Comparison of ENCODE assay signal across 10 cellular contexts in the genomic region with DNA sequence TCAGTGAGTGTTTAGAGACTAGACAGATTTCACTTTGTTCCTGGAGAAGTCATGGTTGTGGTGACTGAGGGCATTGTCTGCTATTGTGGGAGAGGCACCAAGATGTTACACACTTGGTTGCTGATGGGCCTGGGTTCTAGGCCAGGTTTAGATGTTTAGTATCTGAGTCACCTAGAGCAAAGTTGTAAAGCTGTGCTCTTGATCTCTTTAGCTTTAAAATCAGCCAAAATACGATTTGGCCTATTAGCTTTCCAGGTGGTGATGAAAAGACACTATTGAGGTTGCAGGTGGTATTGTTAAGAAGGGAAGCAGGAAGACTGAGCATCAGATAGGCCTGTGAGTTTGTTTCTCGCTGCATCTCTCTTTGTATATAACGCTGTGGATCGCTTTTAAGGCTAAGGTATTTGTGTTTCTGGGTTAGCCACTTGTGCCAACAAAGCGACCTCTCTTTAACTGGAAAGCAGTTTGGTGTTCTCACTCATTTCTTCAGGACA. TPM values are rescaled to one million over a fixed set of nuclear protein-coding genes. Genes with fewer than 3 reads are reported as not detected.
DNase-seq lines count a peak whose midpoint lies in the region; ATAC-seq and TF ChIP-seq lines count a peak whose summit lies in the region.
"Had no signal": no experiment of that assay in that cellular context is flagged by ENCODE, and none has a peak within 500 bp of the region (broad histone marks: within the 10 kb centered on the region; RNA-seq: fewer than 3 reads in every experiment).

No MANE protein-coding gene starts in this region.

- H3K9ac ChIP-seq in mammary epithelial cell (ENCODE audit: insufficient read depth, low read length), result no peak overlapping the region
- no peak overlapping the region for H3K9ac ChIP-seq in neural progenitor cell

- 60% methylated on average over 5 of the region's 5 CpGs for WGBS in mammary epithelial cell (ENCODE audit: low coverage, missing lambda C conversion rate)
- WGBS in urinary bladder, result 77% methylated on average over 5 of the region's 5 CpGs

- intact Hi-C loops in mammary epithelial cell (cut with micrococcal nuclease), result no loop called here
- intact Hi-C loops in natural killer cell (cut with micrococcal nuclease), result no loop called here

- no peaks in the 10 kb centered on the region for H4K20me1 ChIP-seq in mammary epithelial cell (ENCODE audit: insufficient read depth, low read length)
- peaks cover 34% of the 10 kb centered on the region for H4K20me1 ChIP-seq in neural progenitor cell (ENCODE audit: low read depth)

- H2AFZ ChIP-seq in mammary epithelial cell (ENCODE audit: low read depth, low read length) (no peak overlapping the region), neural progenitor cell (replicated peaks) (no peak overlapping the region)

- H3K27me3 ChIP-seq in mammary epithelial cell (ENCODE audit: insufficient read depth, low read length) (no peaks in the 10 kb centered on the region), neural progenitor cell (no peaks in the 10 kb centered on the region)

- H3F3A ChIP-seq in neural progenitor cell (ENCODE audit: low read depth), result peaks cover 13% of the 10 kb centered on the region

- peaks cover 9% of the 10 kb centered on the region for H3K9me3 Mint-ChIP-seq in neural progenitor cell
- peaks cover 2% of the 10 kb centered on the region in 2 donors for H3K9me3 Mint-ChIP-seq in natural killer cell
- H3K9me3 Mint-ChIP-seq: central memory CD8-positive, alpha-beta T cell had no signal

- DNase-seq in DMS79 (lab: John Stamatoyannopoulos, UW) (peak; percentile 3), DMS79 treated with DMSO at 0.1 percent for 48 hours (lab: John Stamatoyannopoulos, UW) (no peak), mammary epithelial cell (peak; percentile 76), medulla oblongata (ENCODE audit: extremely low spot score) (peak; percentile 38), neural progenitor cell (ENCODE audit: low spot score) (no peak), natural killer cell (no peak)
- DNase-seq in stimulated activated CD4-positive, alpha-beta T cell treated with anti-CD3 and anti-CD28 coated beads, Interleukin-12 subunit alpha, Interleukin-12 subunit beta, amount 100 ng/mL, for 4 hours, result no peak

- no peak for ATAC-seq in natural killer cell

- H3K27me3 Mint-ChIP-seq in neural progenitor cell (ENCODE audit: insufficient read depth, low read depth), result no peaks in the 10 kb centered on the region
- H3K27me3 Mint-ChIP-seq in natural killer cell (ENCODE audit: low read depth in 2 of 2), result no peaks in the 10 kb centered on the region
- H3K27me3 Mint-ChIP-seq: central memory CD8-positive, alpha-beta T cell had no signal

- H3K79me2 ChIP-seq in mammary epithelial cell (ENCODE audit: insufficient read depth, low read length) (peaks cover 93% of the 10 kb centered on the region), neural progenitor cell (ENCODE audit: low read depth) (peaks cover 22% of the 10 kb centered on the region)

- BruUV-seq in mammary epithelial cell (replicated peaks; lab: Mats Ljungman, UMichigan), result no TSS peak

- dilution Hi-C loops in mammary epithelial cell (cut with HindIII; ENCODE audit: low sequenced_read_pairs), result no loop called here

- in situ Hi-C loops in mammary epithelial cell (cut with MboI; ENCODE audit: low sequenced_read_pairs in 2 of 2), result no loop called here

- H3K4me3 Mint-ChIP-seq in neural progenitor cell (no peak overlapping the region), natural killer cell (no peak overlapping the region)
- H3K4me3 Mint-ChIP-seq: central memory CD8-positive, alpha-beta T cell had no signal

- H3K4me3 ChIP-seq in mammary epithelial cell (replicated peaks in 1 of 3; ENCODE audit: insufficient read depth in 1 of 3, low read depth in 2 of 3, low read length in 3 of 3) (no peak overlapping the region), urinary bladder (ENCODE audit: low read depth, low read length) (no peak overlapping the region), neural progenitor cell (no peak overlapping the region)

- H3K4me2 ChIP-seq in mammary epithelial cell (ENCODE audit: insufficient read depth, low read depth, low read length) (peak overlapping the region; percentile 37), neural progenitor cell (no peak overlapping the region)

- peaks cover 19% of the 10 kb centered on the region for H3K4me1 ChIP-seq in mammary epithelial cell (ENCODE audit: insufficient read depth, low read length)
- peaks cover 3% of the 10 kb centered on the region for H3K4me1 ChIP-seq in urinary bladder (ENCODE audit: insufficient read depth)
- peaks cover 29% of the 10 kb centered on the region for H3K4me1 ChIP-seq in neural progenitor cell

- H3K36me3 Mint-ChIP-seq in neural progenitor cell, result peaks cover 4% of the 10 kb centered on the region
- H3K36me3 Mint-ChIP-seq in natural killer cell, result peaks cover 7% of the 10 kb centered on the region

- H3K36me3 ChIP-seq in mammary epithelial cell (ENCODE audit: insufficient read depth, low read length) (no peaks in the 10 kb centered on the region), urinary bladder (ENCODE audit: insufficient read depth) (no peaks in the 10 kb centered on the region), neural progenitor cell (no peaks in the 10 kb centered on the region)

- peaks cover 28% of the 10 kb centered on the region for H3K4me1 Mint-ChIP-seq in neural progenitor cell
- peaks cover 65 to 80% of the 10 kb centered on the region in 2 donors for H3K4me1 Mint-ChIP-seq in natural killer cell

- no peak overlapping the region for H3K27ac Mint-ChIP-seq in neural progenitor cell
- peak overlapping the region in 1 of 2 donors; percentile 23 for H3K27ac Mint-ChIP-seq in natural killer cell

- H3K27ac ChIP-seq in mammary epithelial cell (ENCODE audit: insufficient read depth, low read depth, low read length) (peak overlapping the region; percentile 68), urinary bladder (ENCODE audit: low read depth) (peak overlapping the region; percentile 41), neural progenitor cell (no peak overlapping the region)
- H3K27ac ChIP-seq: 22Rv1 had no signal

- TF ChIP-seq CTCF in mammary epithelial cell (conservative IDR thresholded peaks at IDR 0.05 in 1 of 2, IDR thresholded peaks at IDR 0.05 in 1 of 2; ENCODE audit: extremely low read depth in 1 of 2, insufficient read depth in 1 of 2, low read depth in 1 of 2, low read length in 2 of 2) (no peak), neural progenitor cell (IDR thresholded peaks at IDR 0.05) (no peak), natural killer cell (IDR thresholded peaks at IDR 0.05) (no peak)

- H3K9me3 ChIP-seq in mammary epithelial cell (replicated peaks; ENCODE audit: insufficient read depth, low read length), result no peaks in the 10 kb centered on the region
- H3K9me3 ChIP-seq in neural progenitor cell (ENCODE audit: low read depth), result no peaks in the 10 kb centered on the region

- CTCF ChIA-PET in mammary epithelial cell (lab: Charles Lee; ENCODE audit: low non-redundant PET), result no interaction called here

RNA-seq across cellular contexts. Expression of gene FOXO3, which starts 48.6 kb away (rescaled TPM):
- 10 to 100 TPM; 31.2 to 53.5 TPM for total RNA-seq in mammary epithelial cell
- polyA plus RNA-seq in mammary epithelial cell, result 23.3 TPM
- 73.1 TPM for polyA minus RNA-seq in mammary epithelial cell
- 43.7 TPM for total RNA-seq in urinary bladder
- 48.2 TPM for polyA plus RNA-seq in urinary bladder
- 13.7 and 17.1 TPM in 2 replicates for total RNA-seq in neural progenitor cell (ENCODE audit: low replicate concordance)
- total RNA-seq in natural killer cell, result 10 to 100 TPM; 43.1 to 70.4 (median 51.3) TPM

Comparison
In these comparisons a context has a peak if more than half of its experiments do, and no peak if none do; other contexts are left out.
1. DNase-seq: peak in DMS79 (single experiment), mammary epithelial cell (single experiment) and medulla oblongata (single experiment); none in DMS79 treated with DMSO at 0.1 percent for 48 hours (single experiment), neural progenitor cell (single experiment), stimulated activated CD4-positive, alpha-beta T cell treated with anti-CD3 and anti-CD28 coated beads, Interleukin-12 subunit alpha, Interleukin-12 subunit beta, amount 100 ng/mL, for 4 hours (single experiment) and natural killer cell (single experiment).